Comparison of ENCODE assay signal across 9 cellular contexts in the genomic region with DNA sequence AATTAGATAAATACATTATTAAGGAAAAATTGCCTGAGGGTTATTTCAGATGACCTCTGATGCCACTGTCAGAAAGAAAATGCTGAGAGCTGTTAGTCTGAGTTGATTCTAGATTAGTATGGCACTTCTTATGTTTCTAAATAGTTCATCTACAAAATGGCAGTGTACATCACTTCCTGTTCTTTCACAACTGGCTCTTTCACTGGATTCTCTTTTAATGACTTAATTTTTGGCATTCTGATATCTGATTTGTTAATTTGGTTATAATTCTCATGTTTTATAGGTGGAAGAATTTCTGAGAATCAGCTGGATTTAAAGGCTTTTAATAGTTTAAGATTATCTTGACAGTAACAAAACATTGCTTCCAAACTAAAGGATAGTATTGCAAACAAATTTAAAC. TPM values are rescaled to one million over a fixed set of nuclear protein-coding genes. Genes with fewer than 3 reads are reported as not detected.
A peak's percentile ranks its signal among the peaks of the same experiment; 100 is the strongest.
DNase-seq lines count a peak whose midpoint lies in the region; FAIRE-seq and TF ChIP-seq lines count a peak whose summit lies in the region.
"Had no signal": no experiment of that assay in that cellular context is flagged by ENCODE, and none has a peak within 500 bp of the region (broad histone marks: within the 10 kb centered on the region; RNA-seq: fewer than 3 reads in every experiment).

No MANE protein-coding gene starts in this region.

- no peak overlapping the region for H2AFZ ChIP-seq in SU-DHL-6 (ENCODE audit: low read depth, low read length, severe bottlenecking)

- no peaks in the 10 kb centered on the region for H3K27me3 Mint-ChIP-seq in activated CD4-positive, alpha-beta T cell treated with anti-CD3 and anti-CD28 coated beads, Interleukin-2, amount 10 ng/mL, durations not matched to agents 7 days and 5 days

- peak overlapping the region; percentile 97 for H3K4me2 ChIP-seq in SU-DHL-6 (ENCODE audit: low read depth, low read length, poor library complexity, severe bottlenecking)

- no peaks in the 10 kb centered on the region for H3K9me2 ChIP-seq in SU-DHL-6 (replicated peaks; ENCODE audit: insufficient read depth, low read length)

- H4K20me1 ChIP-seq in SU-DHL-6 (ENCODE audit: low read depth, low read length): peaks cover 9% of the 10 kb centered on the region; the same call in 1 of the 2 replicates

- H3K4me3 ChIP-seq in SU-DHL-6 (ENCODE audit: insufficient read depth, low read length, poor library complexity, severe bottlenecking) (no peak overlapping the region), fibroblast of pulmonary artery (replicated peaks; ENCODE audit: low read depth, low read length) (no peak overlapping the region), spleen (no peak overlapping the region)

- H3K79me2 ChIP-seq in SU-DHL-6 (ENCODE audit: insufficient read depth, low read length): peaks cover 77% of the 10 kb centered on the region

- intact Hi-C loops in spleen (cut with DNase I; ENCODE audit: low total_unique reads): no loop called here

- TF ChIP-seq CTCF in SU-DHL-6 (IDR thresholded peaks at IDR 0.05; ENCODE audit: insufficient read depth, low read length, poor library complexity, severe bottlenecking) (no peak), fibroblast of pulmonary artery (IDR thresholded peaks at IDR 0.05; ENCODE audit: low read length, missing control alignments) (no peak), spleen (IDR thresholded peaks at IDR 0.05 in 8 of 11, conservative IDR thresholded peaks at IDR 0.05 in 3 of 11) (no peak)

- H3K9ac ChIP-seq in SU-DHL-6 (ENCODE audit: low read length): no peak overlapping the region

- TF ChIP-seq POLR2A in spleen (IDR thresholded peaks at IDR 0.05) (no peak), H54 (IDR thresholded peaks at IDR 0.05; ENCODE audit: low read depth, low read length) (no peak)

- H3K9me3 ChIP-seq in SU-DHL-6 (ENCODE audit: insufficient read depth, low read length): no peaks in the 10 kb centered on the region
- H3K9me3 ChIP-seq in spleen: no peaks in the 10 kb centered on the region

- POLR2A ChIA-PET in activated CD4-positive, alpha-beta T cell treated with anti-CD3 and anti-CD28 coated beads, Interleukin-2, amount 10 ng/mL, durations not matched to agents 7 days and 5 days (lab: Charles Lee): no interaction called here

- no peak for DNase-seq in activated CD4-positive, alpha-beta T cell treated with anti-CD3 and anti-CD28 coated beads, Interleukin-2, amount 10 ng/mL, durations not matched to agents 7 days and 5 days
- no peak for DNase-seq in activated CD4-positive, alpha-beta T cell treated with anti-CD3 and anti-CD28 coated beads for 4 hours
- DNase-seq in fibroblast of pulmonary artery (ENCODE audit: low read depth) (peak; percentile 67), spleen (no peak), NCI-H524 (lab: John Stamatoyannopoulos, UW) (no peak), H54 (ENCODE audit: insufficient read length, low spot score) (no peak), DMS53 (lab: John Stamatoyannopoulos, UW) (no peak)
- DNase-seq: kidney had no signal

- no peaks in the 10 kb centered on the region for H3K36me3 ChIP-seq in SU-DHL-6 (ENCODE audit: low read length)
- H3K36me3 ChIP-seq in spleen: peaks cover 0 to 7% (median 3%) of the 10 kb centered on the region in 6 donors

- H3K27ac Mint-ChIP-seq in activated CD4-positive, alpha-beta T cell treated with anti-CD3 and anti-CD28 coated beads, Interleukin-2, amount 10 ng/mL, durations not matched to agents 7 days and 5 days: peak overlapping the region; percentile 27

- H3K27ac ChIP-seq in SU-DHL-6 (ENCODE audit: low read depth, low read length) (0 out of 2 replicates have a peak overlapping the region, but pooled peaks have one; percentile 5), spleen (peak overlapping the region in 5 of 8 donors; percentile 6 to 99 (median 28))

- H3K4me1 ChIP-seq in spleen: peaks cover 19 to 69% (median 47%) of the 10 kb centered on the region in 6 donors

- no peak overlapping the region for H3K4me3 Mint-ChIP-seq in activated CD4-positive, alpha-beta T cell treated with anti-CD3 and anti-CD28 coated beads, Interleukin-2, amount 10 ng/mL, durations not matched to agents 7 days and 5 days

- H3K27me3 ChIP-seq in SU-DHL-6 (ENCODE audit: low read length): no peaks in the 10 kb centered on the region
- H3K27me3 ChIP-seq in spleen (replicated peaks in 1 of 7): no peaks in the 10 kb centered on the region

- H3K4me1 Mint-ChIP-seq in activated CD4-positive, alpha-beta T cell treated with anti-CD3 and anti-CD28 coated beads, Interleukin-2, amount 10 ng/mL, durations not matched to agents 7 days and 5 days: peaks cover 39% of the 10 kb centered on the region

- H3K9me3 Mint-ChIP-seq in activated CD4-positive, alpha-beta T cell treated with anti-CD3 and anti-CD28 coated beads, Interleukin-2, amount 10 ng/mL, durations not matched to agents 7 days and 5 days: no peaks in the 10 kb centered on the region

- H3F3A ChIP-seq in SU-DHL-6 (ENCODE audit: insufficient read depth): no peaks in the 10 kb centered on the region; the same call in 1 of the 2 replicates

- no peak for FAIRE-seq in H54 (lab: Jason Lieb, UNC)
- FAIRE-seq: kidney had no signal

- CTCF ChIA-PET in activated CD4-positive, alpha-beta T cell treated with anti-CD3 and anti-CD28 coated beads, Interleukin-2, amount 10 ng/mL, durations not matched to agents 7 days and 5 days (lab: Charles Lee): interaction anchor here (0.6 kb wide), 2 partner anchors 27 to 252 kb away, joined by 3 read pairs; no protein-coding TSS in a partner anchor

- H3K36me3 Mint-ChIP-seq in activated CD4-positive, alpha-beta T cell treated with anti-CD3 and anti-CD28 coated beads, Interleukin-2, amount 10 ng/mL, durations not matched to agents 7 days and 5 days (ENCODE audit: low read depth): peaks cover 24% of the 10 kb centered on the region

RNA-seq across cellular contexts. Expression of a gene that starts 3.3 kb away (rescaled TPM):
- 10 to 100 TPM; 46.5 to 47.7 TPM for total RNA-seq in activated CD4-positive, alpha-beta T cell treated with anti-CD3 and anti-CD28 coated beads, Interleukin-2, amount 10 ng/mL, durations not matched to agents 7 days and 5 days
- 10 to 100 TPM; 55.1 to 88.5 (median 67.3) TPM for total RNA-seq in spleen
- polyA plus RNA-seq in spleen: 1 to 10 TPM; 5.1 to 6.2 (median 5.3) TPM
